ENCODE assay signal across 9 cellular contexts in genomic region chr15:83928392-83928734, GRCh38.
DNase-seq lines count a peak whose midpoint lies in the region; ATAC-seq, FAIRE-seq and TF ChIP-seq lines count a peak whose summit lies in the region.
"Had no signal": no experiment of that assay in that cellular context is flagged by ENCODE, and none has a peak within 500 bp of the region (broad histone marks: within the 10 kb centered on the region; RNA-seq: fewer than 3 reads in every experiment).

No MANE protein-coding gene starts in this region.

- no peaks in the 10 kb centered on the region for H3K27me3 Mint-ChIP-seq in activated CD8-positive, alpha-beta T cell treated with anti-CD3 and anti-CD28 coated beads, Interleukin-2, amount 10 ng/mL, durations not matched to agents 7 days and 5 days (ENCODE audit: low read depth)

- POLR2A ChIA-PET in activated CD8-positive, alpha-beta T cell treated with anti-CD3 and anti-CD28 coated beads, Interleukin-2, amount 10 ng/mL, durations not matched to agents 7 days and 5 days (lab: Charles Lee), result no interaction called here

- H3K27ac ChIP-seq in kidney (ENCODE audit: low read depth in 2 of 2, low read length in 2 of 2), result no peak overlapping the region
- H3K27ac ChIP-seq: SJSA1 had no signal

- no peaks in the 10 kb centered on the region for H3K36me3 ChIP-seq in kidney (ENCODE audit: control insufficient read depth in 1 of 2, insufficient read depth in 2 of 2, low read length in 2 of 2)
- H3K36me3 ChIP-seq: SJSA1 had no signal

- no peak overlapping the region for H3K4me3 Mint-ChIP-seq in activated CD8-positive, alpha-beta T cell treated with anti-CD3 and anti-CD28 coated beads, Interleukin-2, amount 10 ng/mL, durations not matched to agents 7 days and 5 days

- no peak for FAIRE-seq in kidney (lab: Jason Lieb, UNC)

- peak overlapping the region; percentile 33 for H3K27ac Mint-ChIP-seq in activated CD8-positive, alpha-beta T cell treated with anti-CD3 and anti-CD28 coated beads, Interleukin-2, amount 10 ng/mL, durations not matched to agents 7 days and 5 days

- H3K4me1 ChIP-seq in kidney (ENCODE audit: control insufficient read depth in 1 of 2, insufficient read depth in 1 of 2, low read depth in 1 of 2, low read length in 2 of 2), result no peaks in the 10 kb centered on the region
- H3K4me1 ChIP-seq: SJSA1 had no signal

- no peaks in the 10 kb centered on the region for H3K9me3 Mint-ChIP-seq in activated CD8-positive, alpha-beta T cell treated with anti-CD3 and anti-CD28 coated beads, Interleukin-2, amount 10 ng/mL, durations not matched to agents 7 days and 5 days (ENCODE audit: insufficient read depth)

- H3K4me3 ChIP-seq in kidney (ENCODE audit: low read length in 2 of 2), result no peak overlapping the region
- H3K4me3 ChIP-seq: SJSA1 had no signal

- DNase-seq in GM20000 (ENCODE audit: low spot score) (peak; percentile 51), sciatic nerve (ENCODE audit: low spot score) (no peak), COR-L47 (lab: John Stamatoyannopoulos, UW) (no peak), kidney (no peak)
- no peak for DNase-seq in activated CD8-positive, alpha-beta T cell treated with anti-CD3 and anti-CD28 coated beads, Interleukin-2, amount 10 ng/mL, durations not matched to agents 7 days and 5 days
- DNase-seq: NCI-H2107 had no signal

- intact Hi-C loops in sciatic nerve (cut with DNase I) (no loop called here), kidney (cut with DNase I) (no loop called here)

- CTCF ChIA-PET in activated CD8-positive, alpha-beta T cell treated with anti-CD3 and anti-CD28 coated beads, Interleukin-2, amount 10 ng/mL, durations not matched to agents 7 days and 5 days (lab: Charles Lee), result no interaction called here

- no peaks in the 10 kb centered on the region for H3K9me3 ChIP-seq in kidney (ENCODE audit: control insufficient read depth in 1 of 2, low read length in 2 of 2)
- H3K9me3 ChIP-seq: SJSA1 had no signal

- no peaks in the 10 kb centered on the region for H3K36me3 Mint-ChIP-seq in activated CD8-positive, alpha-beta T cell treated with anti-CD3 and anti-CD28 coated beads, Interleukin-2, amount 10 ng/mL, durations not matched to agents 7 days and 5 days (ENCODE audit: low read depth)

- H3K4me1 Mint-ChIP-seq in activated CD8-positive, alpha-beta T cell treated with anti-CD3 and anti-CD28 coated beads, Interleukin-2, amount 10 ng/mL, durations not matched to agents 7 days and 5 days (ENCODE audit: low read depth), result peaks cover 15% of the 10 kb centered on the region

- TF ChIP-seq CTCF in GM20000 (IDR thresholded peaks at IDR 0.05; ENCODE audit: extremely low read depth, missing control alignments) (no peak), kidney (IDR thresholded peaks at IDR 0.05; ENCODE audit: borderline replicate concordance, extremely low read depth, insufficient read depth) (no peak)

- peak; percentile 82 for ATAC-seq in GM18861 (IDR thresholded peaks at IDR 0.05; ENCODE audit: unreplicated experiment)
- ATAC-seq in HG03045 (IDR thresholded peaks at IDR 0.05; ENCODE audit: unreplicated experiment), result peak; percentile 74
- peak; percentile 23 for ATAC-seq in activated CD8-positive, alpha-beta T cell treated with anti-CD3 and anti-CD28 coated beads, Interleukin-2, amount 10 ng/mL, durations not matched to agents 7 days and 5 days
- no peak for ATAC-seq in sciatic nerve

- H3K9ac ChIP-seq in kidney (ENCODE audit: low read length in 2 of 2), result no peak overlapping the region
